8 cellular contexts compared by ENCODE assay signal in genomic region chr4:163165217-163166017, GRCh38. TPM values are rescaled to one million over a fixed set of nuclear protein-coding genes. Genes with fewer than 3 reads are reported as not detected.
DNase-seq lines count a peak whose midpoint lies in the region; ATAC-seq, FAIRE-seq and TF ChIP-seq lines count a peak whose summit lies in the region.

No MANE protein-coding gene starts in this region.

- no peaks in the 10 kb centered on the region for H3K9me3 Mint-ChIP-seq in memory B cell

- peaks cover 27% of the 10 kb centered on the region for H3K4me1 Mint-ChIP-seq in memory B cell

- CTCF ChIA-PET in K562 (lab: Yijun Ruan, JAX; ENCODE audit: low intra/inter-chr PET ratio) = no interaction called here

- WGBS in K562 (ENCODE audit: insufficient coverage, low coverage, missing lambda C conversion rate) = 2% methylated on average over 7 of the region's 7 CpGs
- WGBS in aorta, 2 donors = 5% methylated on average over 7 of the region's 7 CpGs

- BruUV-seq in K562 (replicated peaks; lab: Mats Ljungman, UMichigan) = no TSS peak

- POLR2A ChIA-PET in K562 (lab: Yijun Ruan, JAX) = interaction anchor here (1.2 kb wide), 1 partner anchor 27 kb away, joined by 4 read pairs; no protein-coding TSS in a partner anchor

- H3K27ac ChIP-seq in BLaER1 treated with 17β-estradiol and CSF1 and Interleukin-3, amounts not matched to agents 10 nM and 100 nM = peak overlapping the region; percentile 89 to 97 (median 94)
- H3K27ac ChIP-seq in HUES6 (ENCODE audit: low read depth, low read length) = peak overlapping the region; percentile 78; the same call in 1 of the 2 replicates
- peak overlapping the region; percentile 91 for H3K27ac ChIP-seq in K562 (ENCODE audit: extremely low read depth, low read depth, low read length)
- H3K27ac ChIP-seq in aorta (ENCODE audit: low read depth in 1 of 2, low read length in 2 of 2) = no peak overlapping the region

- H4K20me1 ChIP-seq in BLaER1 treated with 17β-estradiol and CSF1 and Interleukin-3, amounts not matched to agents 10 nM and 100 nM = peaks cover 0 to 52% (median 48%) of the 10 kb centered on the region in 11 experiments; a peak in 14 of 22 replicates
- peaks cover 10% of the 10 kb centered on the region; the same call in 1 of the 2 replicates for H4K20me1 ChIP-seq in K562 (replicated peaks; ENCODE audit: control insufficient read depth, insufficient read depth, low read length)

- H3K27me3 Mint-ChIP-seq in memory B cell = peaks cover 1% of the 10 kb centered on the region

- no peaks in the 10 kb centered on the region for H3K9me1 ChIP-seq in K562 (ENCODE audit: control insufficient read depth, insufficient read depth, low read length)

- TF ChIP-seq POLR2A in K562 (conservative IDR thresholded peaks at IDR 0.05) = no peak

- FAIRE-seq in K562 (lab: Jason Lieb, UNC) = no peak

- peak overlapping the region; percentile 92 for H3K4me3 Mint-ChIP-seq in memory B cell

- peaks cover 67% of the 10 kb centered on the region for H3K79me2 ChIP-seq in K562 (ENCODE audit: control insufficient read depth, insufficient read depth, low read length)

- H3K4me1 ChIP-seq in BLaER1 treated with 17β-estradiol and CSF1 and Interleukin-3, amounts not matched to agents 10 nM and 100 nM = peaks cover 12 to 26% (median 17%) of the 10 kb centered on the region in 10 experiments
- peaks cover 16% of the 10 kb centered on the region for H3K4me1 ChIP-seq in HUES6 (ENCODE audit: control insufficient read depth, insufficient read depth, low read length)
- H3K4me1 ChIP-seq in K562 (replicated peaks in 1 of 2; ENCODE audit: control insufficient read depth in 2 of 2, insufficient read depth in 2 of 2, low read length in 2 of 2) = peaks cover 7% of the 10 kb centered on the region in 2 experiments; a peak in 3 of 5 replicates
- H3K4me1 ChIP-seq in aorta (ENCODE audit: control insufficient read depth in 1 of 2, insufficient read depth in 2 of 2, low read length in 2 of 2) = peaks cover 0 to 6% of the 10 kb centered on the region in 2 donors

- ATAC-seq in K562 (peak; percentile 34), memory B cell (ENCODE audit: low read depth) (no peak), aorta (ENCODE audit: low FRiP score) (no peak)

- TF ChIP-seq CTCF in K562 (IDR thresholded peaks at IDR 0.05 in 2 of 3, conservative IDR thresholded peaks at IDR 0.05 in 1 of 3; ENCODE audit: insufficient read depth in 2 of 3, low read depth in 1 of 3, low read length in 3 of 3) = no peak

- H3K27me3 ChIP-seq in BLaER1 treated with 17β-estradiol and CSF1 and Interleukin-3, amounts not matched to agents 10 nM and 100 nM = no peaks in the 10 kb centered on the region
- H3K27me3 ChIP-seq in HUES6 (ENCODE audit: control insufficient read depth, insufficient read depth, low read length) (no peaks in the 10 kb centered on the region), K562 (ENCODE audit: control insufficient read depth in 2 of 2, insufficient read depth in 2 of 2, low read length in 2 of 2) (no peaks in the 10 kb centered on the region), aorta (ENCODE audit: control insufficient read depth in 1 of 2, insufficient read depth in 2 of 2, low read length in 1 of 2) (no peaks in the 10 kb centered on the region)

- peaks cover 32 to 39% (median 38%) of the 10 kb centered on the region in 11 experiments for H3K36me3 ChIP-seq in BLaER1 treated with 17β-estradiol and CSF1 and Interleukin-3, amounts not matched to agents 10 nM and 100 nM
- H3K36me3 ChIP-seq in HUES6 (ENCODE audit: control insufficient read depth, insufficient read depth, low read length) = peaks cover 34% of the 10 kb centered on the region
- peaks cover 41% of the 10 kb centered on the region for H3K36me3 ChIP-seq in K562 (ENCODE audit: control insufficient read depth, insufficient read depth, low read length)
- H3K36me3 ChIP-seq in aorta (ENCODE audit: control insufficient read depth in 1 of 2, insufficient read depth in 2 of 2, low read length in 1 of 2) = peaks cover 0 to 3% of the 10 kb centered on the region in 2 donors

- no peak for TF ChIP-seq RAD21 in K562 (CRISPR knock-in tag; conservative IDR thresholded peaks at IDR 0.05 in 1 of 2, IDR thresholded peaks at IDR 0.05 in 1 of 2)

- in situ Hi-C loops in K562 (cut with MboI) = no loop called here

- no peak for TF ChIP-seq EP300 in K562 (IDR thresholded peaks at IDR 0.05; ENCODE audit: low read length)

- peak overlapping the region; percentile 78 to 98 (median 88) for H3K4me3 ChIP-seq in BLaER1 treated with 17β-estradiol and CSF1 and Interleukin-3, amounts not matched to agents 10 nM and 100 nM
- H3K4me3 ChIP-seq in HUES6 (ENCODE audit: low read depth, low read length) = peak overlapping the region; percentile 97
- peak overlapping the region; percentile 89 for H3K4me3 ChIP-seq in K562
- peak overlapping the region; percentile 58 to 73 for H3K4me3 ChIP-seq in aorta (ENCODE audit: low read length in 2 of 2)

- no peaks in the 10 kb centered on the region for H3K9me3 ChIP-seq in BLaER1 treated with 17β-estradiol and CSF1 and Interleukin-3, amounts not matched to agents 10 nM and 100 nM (replicated peaks in 1 of 11)
- H3K9me3 ChIP-seq in HUES6 (ENCODE audit: control insufficient read depth, insufficient read depth, low read depth, low read length) = no peaks in the 10 kb centered on the region
- H3K9me3 ChIP-seq in K562 (replicated peaks; ENCODE audit: control insufficient read depth, insufficient read depth, low read depth, low read length) = no peaks in the 10 kb centered on the region
- no peaks in the 10 kb centered on the region for H3K9me3 ChIP-seq in aorta (ENCODE audit: control insufficient read depth, low read length)

- peaks cover 15% of the 10 kb centered on the region for H3K36me3 Mint-ChIP-seq in memory B cell

- DNase-seq in K562 (ENCODE audit: extremely low read depth in 1 of 4, low spot score in 3 of 4) = peak in 2 of 4 experiments; percentile 16 to 29
- DNase-seq in memory B cell (ENCODE audit: low spot score in 2 of 2) = no peak
- no peak for DNase-seq in aorta
- no peak for DNase-seq in GDM1 (lab: John Stamatoyannopoulos, UW)
- no peak for DNase-seq in NCI-H1105 (lab: John Stamatoyannopoulos, UW)
- no peak for DNase-seq in stimulated activated CD4-positive, alpha-beta T cell treated with anti-CD3 and anti-CD28 coated beads, Interleukin-2, amount 100 ng/mL, for 48 hours

- peak overlapping the region; percentile 99 for H3K27ac Mint-ChIP-seq in memory B cell

- intact Hi-C loops in K562 (cut with micrococcal nuclease) (loop anchor here (2.0 to 10.0 kb wide), 2 partner anchors 29 to 329 kb away; partner anchors contain the start of gene TMA16), aorta (cut with DNase I) (loop anchor here in 1 of 2 donors (10.0 kb wide), 1 partner anchor 169 kb away; the partner anchor contains the start of gene NPY1R)

- H3K4me2 ChIP-seq in BLaER1 treated with 17β-estradiol and CSF1 and Interleukin-3, amounts not matched to agents 10 nM and 100 nM = peak overlapping the region; percentile 80 to 96 (median 87)
- peak overlapping the region; percentile 89 for H3K4me2 ChIP-seq in K562 (ENCODE audit: insufficient read depth, low read length)

- H3K9ac ChIP-seq in BLaER1 treated with 17β-estradiol and CSF1 and Interleukin-3, amounts not matched to agents 10 nM and 100 nM = peak overlapping the region; percentile 90 to 98 (median 96)
- peak overlapping the region; percentile 94 for H3K9ac ChIP-seq in HUES6 (ENCODE audit: low read length)
- H3K9ac ChIP-seq in K562 (ENCODE audit: insufficient read depth in 1 of 2, low read depth in 2 of 2, low read length in 2 of 2) = peak overlapping the region; percentile 90 to 97

- peak overlapping the region; percentile 88 for H2AFZ ChIP-seq in K562 (ENCODE audit: low read depth, low read length)

TF ChIP-seq in K562, 482 proteins besides CTCF, POLR2A, EP300 and RAD21 (continues in another document):
- TF ChIP-seq, protein P1, sequence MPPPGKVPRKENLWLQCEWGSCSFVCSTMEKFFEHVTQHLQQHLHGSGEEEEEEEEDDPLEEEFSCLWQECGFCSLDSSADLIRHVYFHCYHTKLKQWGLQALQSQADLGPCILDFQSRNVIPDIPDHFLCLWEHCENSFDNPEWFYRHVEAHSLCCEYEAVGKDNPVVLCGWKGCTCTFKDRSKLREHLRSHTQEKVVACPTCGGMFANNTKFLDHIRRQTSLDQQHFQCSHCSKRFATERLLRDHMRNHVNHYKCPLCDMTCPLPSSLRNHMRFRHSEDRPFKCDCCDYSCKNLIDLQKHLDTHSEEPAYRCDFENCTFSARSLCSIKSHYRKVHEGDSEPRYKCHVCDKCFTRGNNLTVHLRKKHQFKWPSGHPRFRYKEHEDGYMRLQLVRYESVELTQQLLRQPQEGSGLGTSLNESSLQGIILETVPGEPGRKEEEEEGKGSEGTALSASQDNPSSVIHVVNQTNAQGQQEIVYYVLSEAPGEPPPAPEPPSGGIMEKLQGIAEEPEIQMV (tag; conservative IDR thresholded peaks at IDR 0.05; ENCODE audit: low read depth) = no peak
- no peak for TF ChIP-seq ARNT (IDR thresholded peaks at IDR 0.05)
- TF ChIP-seq ZNF699 (CRISPR knock-in tag; IDR thresholded peaks at IDR 0.05; ENCODE audit: insufficient replicate concordance) = no peak
- TF ChIP-seq HMG20A (CRISPR knock-in tag; conservative IDR thresholded peaks at IDR 0.05) = no peak
- no peak for TF ChIP-seq YY1 (IDR thresholded peaks at IDR 0.05; ENCODE audit: borderline replicate concordance in 1 of 3, control insufficient read depth in 1 of 3, extremely low read depth in 1 of 3, insufficient read depth in 3 of 3, insufficient read length in 1 of 3, insufficient replicate concordance in 2 of 3, low read depth in 1 of 3, low read length in 2 of 3)
- TF ChIP-seq SETDB1 (IDR thresholded peaks at IDR 0.05; ENCODE audit: low read length) = no peak

RNA-seq across cellular contexts. Expression of gene NAF1, which starts 1.3 kb away (rescaled TPM):
- total RNA-seq in K562 (2011; cell fraction: chromatin; rRNA removed; ENCODE audit: low replicate concordance) = 32.4 and 67.7 TPM in 2 replicates
- 23.3 and 24.5 TPM in 2 replicates for total RNA-seq in K562 (2011; cell fraction: nucleolus; rRNA removed)
- 37.0 and 77.9 TPM in 2 replicates for total RNA-seq in K562 (2011; cell fraction: nucleoplasm; rRNA removed)
- 25.8 and 31.6 TPM in 2 replicates for total RNA-seq in K562 (2014; rRNA removed)
- total RNA-seq in K562 (2014; rRNA removed; fragmentation: Illumina TruSeq; extraction: Trizol) = 16.5 and 17.0 TPM in 2 replicates
- 17.0 and 19.6 TPM in 2 replicates for total RNA-seq in K562 (2015; rRNA removed; fragmentation: Illumina TruSeq; extraction: Trizol)
- 39.2 and 40.6 TPM in 2 replicates for total RNA-seq in K562 (2021)
- 15.0 and 15.7 TPM in 2 replicates for polyA plus RNA-seq in K562 (2011; rRNA removed)
- 6.1 and 8.6 TPM in 2 replicates for polyA plus RNA-seq in K562 (2011; cell fraction: cytosol; rRNA removed)
- polyA plus RNA-seq in K562 (2011; cell fraction: nucleus; rRNA removed) = 13.6 and 14.4 TPM in 2 replicates
- 13.4 and 17.8 TPM in 2 replicates for polyA plus RNA-seq in K562 (2012)
- polyA plus RNA-seq in K562 (2014; fragmentation: Illumina TruSeq; extraction: Trizol) = 20.8 and 22.0 TPM in 2 replicates
- polyA plus RNA-seq in K562 (2014; fragmentation: Nextera tagmentation; extraction: Ambion mirVana) = 1 to 10 TPM; 2.4 to 2.7 TPM
- polyA plus RNA-seq in K562 (2014; rRNA removed) = 21.6 TPM in 2 replicates
- 22.9 and 23.0 TPM in 2 replicates for polyA minus RNA-seq in K562 (2011; rRNA and poly(A)+ RNA removed)
- polyA minus RNA-seq in K562 (2011; cell fraction: cytosol; rRNA and poly(A)+ RNA removed) = 15.8 and 17.5 TPM in 2 replicates
- 51.2 and 60.5 TPM in 2 replicates for polyA minus RNA-seq in K562 (2011; cell fraction: nucleus; rRNA and poly(A)+ RNA removed)
- total RNA-seq in aorta = 10 to 100 TPM; 23.8 to 35.7 TPM
- polyA plus RNA-seq in aorta = 10 to 100 TPM in 1 of 2 donors, 1 to 10 TPM in 1; 2.6 to 10.0 TPM

Comparison
In these comparisons a context has a peak if more than half of its experiments do, and no peak if none do; other contexts are left out.
1. H3K27ac ChIP-seq: peak in BLaER1 treated with 17β-estradiol and CSF1 and Interleukin-3, amounts not matched to agents 10 nM and 100 nM (11 of 11), HUES6 (single experiment) and K562 (single experiment); none in aorta (0 of 2).
2. Peak in every context shown above with its lines, with median percentiles within 50 percentile points of each other: H3K4me3 ChIP-seq and H3K9ac ChIP-seq.